In genomic region chr4:8233672-8234484, GRCh38 we compare ENCODE assay signal across 3 cellular contexts.
TF ChIP-seq lines count a peak whose summit lies in the region.

No MANE protein-coding gene starts in this region.

TF ChIP-seq in GM12891, 5 proteins besides CTCF, POLR2A, EP300 and RAD21 (continued from another document):
- TF ChIP-seq POLR2AphosphoS5 (IDR thresholded peaks at IDR 0.05; ENCODE audit: low read depth, low read length) (no peak), TAF1 (IDR thresholded peaks at IDR 0.05; ENCODE audit: low read depth, low read length) (no peak)

TF ChIP-seq in HEK293, 187 proteins besides CTCF, POLR2A, EP300 and RAD21 (continued from another document):
- TF ChIP-seq ZNF513 (tag by site-specific recombination; IDR thresholded peaks at IDR 0.05) = no peak
- peak; percentile 90 for TF ChIP-seq SCRT2 (tag by site-specific recombination; IDR thresholded peaks at IDR 0.05)
- TF ChIP-seq ZNF280D (tag by site-specific recombination; IDR thresholded peaks at IDR 0.05) = no peak
- no peak for TF ChIP-seq ZNF660 (tag by site-specific recombination; IDR thresholded peaks at IDR 0.05)
- TF ChIP-seq ZNF394 (tag by site-specific recombination; IDR thresholded peaks at IDR 0.05; ENCODE audit: borderline replicate concordance) = no peak
- TF ChIP-seq ZBTB6 (tag by site-specific recombination; IDR thresholded peaks at IDR 0.05) = no peak
- peak; percentile 100 for TF ChIP-seq ZBTB17 (tag by site-specific recombination; IDR thresholded peaks at IDR 0.05)
- TF ChIP-seq ZNF677 (tag by site-specific recombination; IDR thresholded peaks at IDR 0.05) = no peak
- peak; percentile 96 for TF ChIP-seq SCRT1 (tag by site-specific recombination; IDR thresholded peaks at IDR 0.05; ENCODE audit: borderline replicate concordance)
- TF ChIP-seq ZFP69B (tag by site-specific recombination; IDR thresholded peaks at IDR 0.05) = no peak
- no peak for TF ChIP-seq ZNF37A (tag by site-specific recombination; IDR thresholded peaks at IDR 0.05)
- no peak for TF ChIP-seq ZNF645 (tag by site-specific recombination; IDR thresholded peaks at IDR 0.05)
- TF ChIP-seq KLF16 (tag by site-specific recombination; IDR thresholded peaks at IDR 0.05) = no peak

TF ChIP-seq in GM12878, 131 proteins besides CTCF, POLR2A, EP300 and RAD21:
- TF ChIP-seq HDGF (IDR thresholded peaks at IDR 0.05) (peak; percentile 62; the same call in 1 of the 2 replicates), CBX5 (IDR thresholded peaks at IDR 0.05; ENCODE audit: low read depth) (no peak)
